In genomic region chr6:12608874-12609273, GRCh38 we compare ENCODE assay signal across 14 cellular contexts.
DNase-seq lines count a peak whose midpoint lies in the region; ATAC-seq and TF ChIP-seq lines count a peak whose summit lies in the region.
"Had no signal": no experiment of that assay in that cellular context is flagged by ENCODE, and none has a peak within 500 bp of the region (broad histone marks: within the 10 kb centered on the region; RNA-seq: fewer than 3 reads in every experiment).

No MANE protein-coding gene starts in this region.

- no peaks in the 10 kb centered on the region for H3K79me2 ChIP-seq in GM23338 (replicated peaks; ENCODE audit: insufficient read depth)

- TF ChIP-seq CTCF in GM23338 (conservative IDR thresholded peaks at IDR 0.05; ENCODE audit: low read depth in 2 of 2) = no peak
- TF ChIP-seq CTCF in neutrophil (IDR thresholded peaks at IDR 0.05) = no peak

- H3K9me2 ChIP-seq in GM23338 (ENCODE audit: insufficient read depth) = no peaks in the 10 kb centered on the region

- H3K4me1 ChIP-seq in GM23338 (ENCODE audit: insufficient read depth) = peaks cover 12% of the 10 kb centered on the region
- H3K4me1 ChIP-seq in neutrophil (ENCODE audit: control insufficient read depth in 1 of 2, insufficient read depth in 1 of 2, low read depth in 1 of 2, low read length in 1 of 2) = peaks cover 12 to 35% of the 10 kb centered on the region in 2 experiments
- H3K4me1 ChIP-seq: breast epithelium had no signal

- H3K27ac ChIP-seq in GM23338 (ENCODE audit: low read depth) (no peak overlapping the region), neutrophil (peak overlapping the region; percentile 75)
- H3K27ac ChIP-seq: breast epithelium, PC-9 had no signal

- no peak overlapping the region for H3K4me3 ChIP-seq in GM23338
- H3K4me3 ChIP-seq in neutrophil (ENCODE audit: low read depth in 1 of 2, low read length in 1 of 2) = no peak overlapping the region
- H3K4me3 ChIP-seq: breast epithelium, PC-9 had no signal

- DNase-seq in GM23338 (ENCODE audit: low spot score) = no peak
- DNase-seq in germinal center (ENCODE audit: low spot score) = no peak
- DNase-seq in activated naive CD4-positive, alpha-beta T cell treated with anti-CD3 and anti-CD28 coated beads, Interleukin-2, amount 10 ng/mL, durations not matched to agents 7 days and 5 days = no peak
- no peak for DNase-seq in activated gamma-delta T cell treated with Interleukin-2 at 50 U/mL for 16 hours
- no peak for DNase-seq in Ammon's horn (ENCODE audit: low spot score)
- DNase-seq: activated T-cell treated with anti-CD3 and anti-CD28 coated beads, Interleukin-2, amount 50 U/mL, for 24 hours; NCI-H146; PC-9; stimulated activated naive CD4-positive, alpha-beta T cell treated with Interleukin-2 at 50 U/mL for 16 hours had no signal

- no peaks in the 10 kb centered on the region for H4K20me1 ChIP-seq in GM23338 (replicated peaks; ENCODE audit: insufficient read depth)

- H3K4me1 Mint-ChIP-seq in GM23338 = peaks cover 9% of the 10 kb centered on the region; the same call in 2 of the 3 replicates
- H3K4me1 Mint-ChIP-seq in activated naive CD4-positive, alpha-beta T cell treated with anti-CD3 and anti-CD28 coated beads, Interleukin-2, amount 10 ng/mL, durations not matched to agents 7 days and 5 days = no peaks in the 10 kb centered on the region
- H3K4me1 Mint-ChIP-seq: nephron had no signal

- H2AFZ ChIP-seq in GM23338 = no peak overlapping the region
- H2AFZ ChIP-seq: PC-9 had no signal

- H3K9me3 ChIP-seq in neutrophil = no peaks in the 10 kb centered on the region
- H3K9me3 ChIP-seq: breast epithelium had no signal

- CTCF ChIA-PET in activated naive CD4-positive, alpha-beta T cell treated with anti-CD3 and anti-CD28 coated beads, Interleukin-2, amount 10 ng/mL, durations not matched to agents 7 days and 5 days (lab: Charles Lee) = no interaction called here

- no peaks in the 10 kb centered on the region for H3K36me3 Mint-ChIP-seq in GM23338 (ENCODE audit: low read depth)
- no peaks in the 10 kb centered on the region for H3K36me3 Mint-ChIP-seq in activated naive CD4-positive, alpha-beta T cell treated with anti-CD3 and anti-CD28 coated beads, Interleukin-2, amount 10 ng/mL, durations not matched to agents 7 days and 5 days

- H3K4me2 ChIP-seq in GM23338 = peak overlapping the region; percentile 13
- H3K4me2 ChIP-seq: PC-9 had no signal

- no peaks in the 10 kb centered on the region for H3K36me3 ChIP-seq in GM23338 (ENCODE audit: insufficient read depth)
- no peaks in the 10 kb centered on the region for H3K36me3 ChIP-seq in neutrophil
- H3K36me3 ChIP-seq: breast epithelium had no signal

- no peaks in the 10 kb centered on the region for H3K27me3 ChIP-seq in GM23338 (ENCODE audit: insufficient read depth)
- no peaks in the 10 kb centered on the region for H3K27me3 ChIP-seq in neutrophil

- ATAC-seq in GM18909 (IDR thresholded peaks at IDR 0.05; ENCODE audit: poor library complexity, unreplicated experiment) = peak; percentile 39
- ATAC-seq in GM23338 = no peak
- peak; percentile 8 for ATAC-seq in HG03457 (IDR thresholded peaks at IDR 0.05; ENCODE audit: unreplicated experiment)

- no peak overlapping the region for H3K27ac Mint-ChIP-seq in GM23338
- no peak overlapping the region for H3K27ac Mint-ChIP-seq in activated naive CD4-positive, alpha-beta T cell treated with anti-CD3 and anti-CD28 coated beads, Interleukin-2, amount 10 ng/mL, durations not matched to agents 7 days and 5 days
- H3K27ac Mint-ChIP-seq: activated T-cell treated with anti-CD3 and anti-CD28 coated beads, Interleukin-2, amount 50 U/mL, for 24 hours; nephron had no signal

- H3K9me3 Mint-ChIP-seq in GM23338 = no peaks in the 10 kb centered on the region
- H3K9me3 Mint-ChIP-seq in activated naive CD4-positive, alpha-beta T cell treated with anti-CD3 and anti-CD28 coated beads, Interleukin-2, amount 10 ng/mL, durations not matched to agents 7 days and 5 days = no peaks in the 10 kb centered on the region
- H3K9me3 Mint-ChIP-seq: activated T-cell treated with anti-CD3 and anti-CD28 coated beads, Interleukin-2, amount 50 U/mL, for 24 hours; nephron had no signal

- H3K4me3 Mint-ChIP-seq in GM23338 = no peak overlapping the region
- H3K4me3 Mint-ChIP-seq in activated naive CD4-positive, alpha-beta T cell treated with anti-CD3 and anti-CD28 coated beads, Interleukin-2, amount 10 ng/mL, durations not matched to agents 7 days and 5 days = no peak overlapping the region
- H3K4me3 Mint-ChIP-seq: activated T-cell treated with anti-CD3 and anti-CD28 coated beads, Interleukin-2, amount 50 U/mL, for 24 hours; nephron had no signal

- H3K27me3 Mint-ChIP-seq in GM23338 (ENCODE audit: insufficient read depth, low read depth, poor library complexity) = no peaks in the 10 kb centered on the region
- H3K27me3 Mint-ChIP-seq in activated naive CD4-positive, alpha-beta T cell treated with anti-CD3 and anti-CD28 coated beads, Interleukin-2, amount 10 ng/mL, durations not matched to agents 7 days and 5 days = no peaks in the 10 kb centered on the region

- no peaks in the 10 kb centered on the region for H3F3A ChIP-seq in GM23338 (replicated peaks; ENCODE audit: low read depth)

TF ChIP-seq in GM23338, 12 proteins besides CTCF, POLR2A, EP300 and RAD21 (continues in another document):
- TF ChIP-seq ETS1 (IDR thresholded peaks at IDR 0.05) (no peak), ZNF331 (CRISPR knock-in tag; IDR thresholded peaks at IDR 0.05; ENCODE audit: low read depth) (no peak), STAT1 (IDR thresholded peaks at IDR 0.05; ENCODE audit: unreplicated experiment) (no peak), POLR2AphosphoS5 (IDR thresholded peaks at IDR 0.05; ENCODE audit: low read depth) (no peak), EZH2 (IDR thresholded peaks at IDR 0.05; ENCODE audit: low read depth, unreplicated experiment) (no peak), CREB1 (CRISPR knock-in tag; IDR thresholded peaks at IDR 0.05; ENCODE audit: low read depth) (no peak), EZH2phosphoT487 (IDR thresholded peaks at IDR 0.05; ENCODE audit: unreplicated experiment) (no peak), JUNB (IDR thresholded peaks at IDR 0.05; ENCODE audit: unreplicated experiment) (no peak), ZNF114 (CRISPR knock-in tag; IDR thresholded peaks at IDR 0.05) (no peak), NANOG (IDR thresholded peaks at IDR 0.05; ENCODE audit: borderline replicate concordance) (no peak)
